ENCODE assay signal across 22 cellular contexts in genomic region chr5:118818604-118819003, GRCh38.
A peak's percentile ranks its signal among the peaks of the same experiment; 100 is the strongest.
DNase-seq lines count a peak whose midpoint lies in the region; ATAC-seq, FAIRE-seq and TF ChIP-seq lines count a peak whose summit lies in the region.
"Had no signal": no experiment of that assay in that cellular context is flagged by ENCODE, and none has a peak within 500 bp of the region (broad histone marks: within the 10 kb centered on the region; RNA-seq: fewer than 3 reads in every experiment).

No MANE protein-coding gene starts in this region.

- H3K4me3 Mint-ChIP-seq in naive thymus-derived CD8-positive, alpha-beta T cell = no peak overlapping the region
- H3K4me3 Mint-ChIP-seq: CD14-positive monocyte, HFFc6, T-helper 17 cell had no signal

- TF ChIP-seq EP300 in GM12878 (IDR thresholded peaks at IDR 0.05; ENCODE audit: borderline replicate concordance in 1 of 2, control insufficient read depth in 1 of 2, low read depth in 2 of 2, low read length in 2 of 2) = no peak

- no peak for DNase-seq in GM12878 (ENCODE audit: low read depth, low spot score)
- no peak for DNase-seq in G401 (ENCODE audit: low spot score)
- no peak for DNase-seq in naive thymus-derived CD8-positive, alpha-beta T cell
- DNase-seq: ACHN, AML-193, Caco-2, HFFc6, NCI-H1048, NCI-H1436 treated with DMSO at 0.1 percent for 48 hours, NCI-H2029 treated with DMSO at 0.1 percent for 48 hours, NCI-H510A, NCI-H774, PC-3, T-helper 17 cell had no signal

- in situ Hi-C loops in GM12878 (cut with MboI) = no loop called here
- in situ Hi-C loops in G401 (cut with HindIII; ENCODE audit: low sequenced_read_pairs) = no loop called here

- no peaks in the 10 kb centered on the region for H3K27me3 ChIP-seq in GM12878 (replicated peaks in 1 of 2; ENCODE audit: control insufficient read depth in 2 of 2, insufficient read depth in 2 of 2, low read length in 1 of 2)

- no peak for TF ChIP-seq RAD21 in GM12878 (IDR thresholded peaks at IDR 0.05; ENCODE audit: insufficient read depth, low read depth, low read length)

- H2AFZ ChIP-seq in GM12878 (ENCODE audit: control insufficient read depth, low read depth, low read length) = no peak overlapping the region

- H3K36me3 ChIP-seq in GM12878 (ENCODE audit: control insufficient read depth in 2 of 2, insufficient read depth in 2 of 2, low read length in 1 of 2) = no peaks in the 10 kb centered on the region

- CTCF ChIA-PET in GM12878 (lab: Yijun Ruan, JAX) = interaction anchor here (1.8 kb wide), 1 partner anchor 25 kb away, joined by 6 read pairs; no protein-coding TSS in a partner anchor

- H3K27ac Mint-ChIP-seq in naive thymus-derived CD8-positive, alpha-beta T cell = no peak overlapping the region
- H3K27ac Mint-ChIP-seq: CD14-positive monocyte, HFFc6, T-helper 17 cell had no signal

- intact Hi-C loops in GM12878 (cut with micrococcal nuclease; ENCODE audit: unreplicated experiment) = no loop called here

- FAIRE-seq in GM12878 (lab: Jason Lieb, UNC) = no peak
- FAIRE-seq: H1 had no signal

- H3K9me3 Mint-ChIP-seq in naive thymus-derived CD8-positive, alpha-beta T cell = peaks cover 0 to 25% (median 7%) of the 10 kb centered on the region in 9 donors
- H3K9me3 Mint-ChIP-seq: HFFc6 had no signal

- RAD21 ChIA-PET in GM12878 (lab: Charles Lee; ENCODE audit: unreplicated experiment) = no interaction called here

- H3K9me3 ChIP-seq in GM12878 (replicated peaks; ENCODE audit: control insufficient read depth, insufficient read depth, low read length) = no peaks in the 10 kb centered on the region
- H3K9me3 ChIP-seq: Caco-2 had no signal

- no peak overlapping the region for H3K4me3 ChIP-seq in GM12878

- ATAC-seq in GM18868 (IDR thresholded peaks at IDR 0.05; ENCODE audit: unreplicated experiment) = peak; percentile 77
- ATAC-seq in HG02642 (IDR thresholded peaks at IDR 0.05; ENCODE audit: poor library complexity, unreplicated experiment) = peak; percentile 53
- ATAC-seq in HG03342 (IDR thresholded peaks at IDR 0.05; ENCODE audit: unreplicated experiment) = peak; percentile 74
- peak; percentile 36; the same call in 1 of the 3 replicates for ATAC-seq in GM12878
- ATAC-seq in naive thymus-derived CD8-positive, alpha-beta T cell = no peak
- ATAC-seq in HG03442 (IDR thresholded peaks at IDR 0.05; ENCODE audit: unreplicated experiment) = no peak
- ATAC-seq: PC-3, T-helper 17 cell had no signal

- H3K4me1 ChIP-seq in GM12878 (ENCODE audit: control insufficient read depth, insufficient read depth, low read length) = no peaks in the 10 kb centered on the region
- H3K4me1 ChIP-seq: Caco-2 had no signal

- POLR2A ChIA-PET in GM12878 (lab: Charles Lee) = no interaction called here
- POLR2A ChIA-PET in naive thymus-derived CD8-positive, alpha-beta T cell (lab: Charles Lee) = no interaction called here

- no peak overlapping the region for H3K4me2 ChIP-seq in GM12878 (ENCODE audit: control insufficient read depth, insufficient read depth)
- H3K4me2 ChIP-seq: KMS-11 had no signal

- H3K79me2 ChIP-seq in GM12878 (ENCODE audit: control insufficient read depth, insufficient read depth, low read length) = no peaks in the 10 kb centered on the region

- TF ChIP-seq POLR2A in GM12878 (IDR thresholded peaks at IDR 0.05; ENCODE audit: low read depth, low read length) = no peak

- TF ChIP-seq CTCF in GM12878 (IDR thresholded peaks at IDR 0.05 in 2 of 3, conservative IDR thresholded peaks at IDR 0.05 in 1 of 3; ENCODE audit: control insufficient read depth in 2 of 3, extremely low read depth in 1 of 3, insufficient read depth in 1 of 3, low read depth in 3 of 3, low read length in 3 of 3) = no peak

- H4K20me1 ChIP-seq in GM12878 (ENCODE audit: control insufficient read depth, insufficient read depth) = no peaks in the 10 kb centered on the region

- H3K9ac ChIP-seq in GM12878 (ENCODE audit: control insufficient read depth, insufficient read depth, low read length) = no peak overlapping the region
- H3K9ac ChIP-seq: KMS-11 had no signal

- no peaks in the 10 kb centered on the region for H3K27me3 Mint-ChIP-seq in naive thymus-derived CD8-positive, alpha-beta T cell
- H3K27me3 Mint-ChIP-seq: T-helper 17 cell had no signal

- H3K4me1 Mint-ChIP-seq in naive thymus-derived CD8-positive, alpha-beta T cell = no peaks in the 10 kb centered on the region
- H3K4me1 Mint-ChIP-seq: CD14-positive monocyte, T-helper 17 cell had no signal

- peaks cover 0 to 14% (median 14%) of the 10 kb centered on the region in 3 donors for H3K36me3 Mint-ChIP-seq in naive thymus-derived CD8-positive, alpha-beta T cell
- H3K36me3 Mint-ChIP-seq: CD14-positive monocyte had no signal

- no TSS peak for BruUV-seq in GM12878 (replicated peaks; lab: Mats Ljungman, UMichigan)

- H3K27ac ChIP-seq in GM12878 (ENCODE audit: control insufficient read depth, insufficient read depth) = no peak overlapping the region
- H3K27ac ChIP-seq: KMS-11, RWPE1 had no signal

- SMC1A ChIA-PET in GM12878 (lab: Charles Lee; ENCODE audit: uncharacterized antibody, unreplicated experiment) = no interaction called here

- 31% methylated on average over 3 of the region's 3 CpGs for WGBS in GM12878 (ENCODE audit: insufficient coverage, insufficient replicate concordance, low lambda C conversion rate, missing lambda C conversion rate)

TF ChIP-seq in GM12878, 131 proteins besides CTCF, POLR2A, EP300 and RAD21:
- TF ChIP-seq ZNF592 (IDR thresholded peaks at IDR 0.05) = no peak
- no peak for TF ChIP-seq FOS (IDR thresholded peaks at IDR 0.05; ENCODE audit: borderline replicate concordance, extremely low read depth, insufficient read length)
- TF ChIP-seq JUNB (IDR thresholded peaks at IDR 0.05) = peak; percentile 69
- TF ChIP-seq ZSCAN29 (IDR thresholded peaks at IDR 0.05) = no peak

Comparison
In these comparisons a context has a peak if more than half of its experiments do, and no peak if none do; other contexts are left out.
1. ATAC-seq: peak in GM18868 (single experiment), HG02642 (single experiment), HG03342 (single experiment) and GM12878 (single experiment); none in naive thymus-derived CD8-positive, alpha-beta T cell (0 of 2) and HG03442 (single experiment).